Comparison of ENCODE assay signal across 8 cellular contexts in genomic region chr1:116574581-116575291, GRCh38. TPM values are rescaled to one million over a fixed set of nuclear protein-coding genes. Genes with fewer than 3 reads are reported as not detected.
DNase-seq lines count a peak whose midpoint lies in the region; ATAC-seq lines count a peak whose summit lies in the region.

No MANE protein-coding gene starts in this region.

- H3K4me1 Mint-ChIP-seq in activated naive CD8-positive, alpha-beta T cell treated with anti-CD3 and anti-CD28 coated beads for 36 hours = peaks cover 18% of the 10 kb centered on the region

- H3K4me3 Mint-ChIP-seq in activated naive CD8-positive, alpha-beta T cell treated with anti-CD3 and anti-CD28 coated beads for 36 hours = no peak overlapping the region

- intact Hi-C loops in head of caudate nucleus (cut with DNase I) = loop anchor here (10.0 kb wide), 1 partner anchor 480 kb away; no protein-coding TSS in a partner anchor

- no peaks in the 10 kb centered on the region for H3K9me3 Mint-ChIP-seq in activated naive CD8-positive, alpha-beta T cell treated with anti-CD3 and anti-CD28 coated beads for 36 hours

- ATAC-seq in HG03469 (IDR thresholded peaks at IDR 0.05; ENCODE audit: unreplicated experiment) (no peak), esophagus mucosa (no peak)

- peaks cover 15% of the 10 kb centered on the region for H3K27me3 Mint-ChIP-seq in activated naive CD8-positive, alpha-beta T cell treated with anti-CD3 and anti-CD28 coated beads for 36 hours

- peaks cover 1% of the 10 kb centered on the region for H3K36me3 Mint-ChIP-seq in activated naive CD8-positive, alpha-beta T cell treated with anti-CD3 and anti-CD28 coated beads for 36 hours

- DNase-seq in EH (ENCODE audit: low read depth) = peak; percentile 71
- DNase-seq in KBM-7 = peak; percentile 72
- peak; percentile 68 for DNase-seq in RPMI7951 (ENCODE audit: low read depth)
- DNase-seq in activated naive CD8-positive, alpha-beta T cell treated with anti-CD3 and anti-CD28 coated beads for 36 hours = peak; percentile 43
- DNase-seq in head of caudate nucleus = peak in 41 of 42 donors; percentile 51 to 89 (median 74)
- DNase-seq in putamen (ENCODE audit: low spot score) = peak; percentile 75

- no peak overlapping the region for H3K27ac Mint-ChIP-seq in activated naive CD8-positive, alpha-beta T cell treated with anti-CD3 and anti-CD28 coated beads for 36 hours

- in situ Hi-C loops in KBM-7 (cut with MboI; ENCODE audit: low pct_unique_long_range_greater_than_20kb, low sequenced_read_pairs) = no loop called here

RNA-seq across cellular contexts. Expression of gene CD58, which starts 3.9 kb away (rescaled TPM):
- total RNA-seq in RPMI7951 (2014; rRNA removed; shearing (Covaris generic)) = 91.5 and 111 TPM in 2 replicates
- 1 to 10 TPM; 8.1 to 8.2 TPM for total RNA-seq in activated naive CD8-positive, alpha-beta T cell treated with anti-CD3 and anti-CD28 coated beads for 36 hours
- 19.8 TPM for total RNA-seq in esophagus mucosa
